10 cellular contexts compared by ENCODE assay signal in genomic region chr6:117270121-117270959, GRCh38. TPM values are rescaled to one million over a fixed set of nuclear protein-coding genes. Genes with fewer than 3 reads are reported as not detected.
DNase-seq lines count a peak whose midpoint lies in the region; ATAC-seq and TF ChIP-seq lines count a peak whose summit lies in the region.
"Had no signal": no experiment of that assay in that cellular context is flagged by ENCODE, and none has a peak within 500 bp of the region (broad histone marks: within the 10 kb centered on the region; RNA-seq: fewer than 3 reads in every experiment).

No MANE protein-coding gene starts in this region.

- H3K4me3 ChIP-seq in body of pancreas: no peak overlapping the region
- H3K4me3 ChIP-seq in subcutaneous abdominal adipose tissue (ENCODE audit: low read depth in 1 of 5, low read length in 5 of 5): peak overlapping the region in 4 of 5 donors; percentile 19 to 44 (median 28)

- peaks cover 0 to under 1% of the 10 kb centered on the region in 2 donors for H3K4me1 Mint-ChIP-seq in natural killer cell

- DNase-seq in NCI-H748 (lab: John Stamatoyannopoulos, UW; ENCODE audit: unreplicated experiment): peak; percentile 48
- DNase-seq in NCI-H748 treated with DMSO at 0.1 percent for 48 hours (lab: John Stamatoyannopoulos, UW): no peak
- peak in 1 of 4 donors; percentile 36 for DNase-seq in body of pancreas
- peak; percentile 33 for DNase-seq in kidney tubule cell (ENCODE audit: low spot score)
- no peak for DNase-seq in natural killer cell
- DNase-seq in SIG-M5 treated with dmso at 0.1 percent for 504 hours (lab: John Stamatoyannopoulos, UW; ENCODE audit: unreplicated experiment): no peak
- DNase-seq in NCI-H345 treated with DMSO at 0.1 percent for 48 hours (lab: John Stamatoyannopoulos, UW; ENCODE audit: unreplicated experiment): no peak
- DNase-seq: activated T-cell treated with anti-CD3 and anti-CD28 coated beads, Interleukin-2, amount 50 U/mL, for 48 hours had no signal

- H3K9me3 Mint-ChIP-seq in natural killer cell: no peaks in the 10 kb centered on the region

- H3K4me1 ChIP-seq in body of pancreas (peaks cover 25% of the 10 kb centered on the region), subcutaneous abdominal adipose tissue (ENCODE audit: control insufficient read depth in 5 of 5, insufficient read depth in 5 of 5, low read length in 5 of 5) (peaks cover 0 to 20% (median 17%) of the 10 kb centered on the region in 5 donors)

- no peaks in the 10 kb centered on the region for H3K36me3 ChIP-seq in body of pancreas (replicated peaks in 1 of 2; ENCODE audit: insufficient read depth in 1 of 2, low read depth in 2 of 2)
- no peaks in the 10 kb centered on the region for H3K36me3 ChIP-seq in subcutaneous abdominal adipose tissue (ENCODE audit: control insufficient read depth in 5 of 5, insufficient read depth in 5 of 5, low read length in 5 of 5)

- H3K27ac ChIP-seq in body of pancreas (no peak overlapping the region), subcutaneous abdominal adipose tissue (ENCODE audit: low read depth, low read length) (no peak overlapping the region)

- no peaks in the 10 kb centered on the region for H3K9me3 ChIP-seq in body of pancreas
- no peaks in the 10 kb centered on the region for H3K9me3 ChIP-seq in subcutaneous abdominal adipose tissue (ENCODE audit: control insufficient read depth in 5 of 5, low read length in 5 of 5)

- H3K4me3 Mint-ChIP-seq in natural killer cell: no peak overlapping the region

- no peak overlapping the region for H3K27ac Mint-ChIP-seq in natural killer cell

- intact Hi-C loops in body of pancreas (cut with DNase I) (no loop called here), natural killer cell (cut with micrococcal nuclease) (no loop called here)

- 2 to 3% methylated on average over 41 to 72 of the region's 89 CpGs for WGBS in body of pancreas, 2 donors

- ATAC-seq in body of pancreas (peak; percentile 37), natural killer cell (no peak)

- H3K27me3 ChIP-seq in body of pancreas (peaks cover 0 to 38% of the 10 kb centered on the region in 2 donors), subcutaneous abdominal adipose tissue (ENCODE audit: control insufficient read depth in 5 of 5, insufficient read depth in 4 of 5, low read length in 5 of 5) (peaks cover 53 to 78% (median 76%) of the 10 kb centered on the region in 5 donors)

- peaks cover 9% of the 10 kb centered on the region for H3K36me3 Mint-ChIP-seq in natural killer cell

- H3K27me3 Mint-ChIP-seq in natural killer cell (ENCODE audit: low read depth in 2 of 2): peaks cover 62 to 79% of the 10 kb centered on the region in 2 donors

- TF ChIP-seq POLR2A in body of pancreas (IDR thresholded peaks at IDR 0.05): no peak

- H3K9ac ChIP-seq in subcutaneous abdominal adipose tissue (ENCODE audit: low read length in 5 of 5): no peak overlapping the region

- TF ChIP-seq CTCF in body of pancreas (IDR thresholded peaks at IDR 0.05) (no peak), natural killer cell (IDR thresholded peaks at IDR 0.05) (no peak)

RNA-seq across cellular contexts. Expression of gene VGLL2, which starts 5.0 kb away (rescaled TPM):
- under 1 TPM in 1 of 2 donors, not detected in 1; 0.99 TPM for total RNA-seq in body of pancreas
- not detected for total RNA-seq in natural killer cell
- total RNA-seq: frontal cortex had no signal

Comparison
In these comparisons a context has a peak if more than half of its experiments do, and no peak if none do; other contexts are left out.
1. DNase-seq: peak in NCI-H748 (single experiment) and kidney tubule cell (single experiment); none in NCI-H748 treated with DMSO at 0.1 percent for 48 hours (single experiment), natural killer cell (single experiment), SIG-M5 treated with dmso at 0.1 percent for 504 hours (single experiment) and NCI-H345 treated with DMSO at 0.1 percent for 48 hours (single experiment).
2. H3K4me3 ChIP-seq: peak in subcutaneous abdominal adipose tissue (4 of 5); none in body of pancreas (0 of 2).